1 cellular context compared by ENCODE assay signal in genomic region chr19:6047741-6048231, GRCh38.
TF ChIP-seq lines count a peak whose summit lies in the region.

No MANE protein-coding gene starts in this region.

TF ChIP-seq in IMR-90, 13 proteins besides CTCF, POLR2A, EP300 and RAD21:
- TF ChIP-seq ELK1 (IDR thresholded peaks at IDR 0.05; ENCODE audit: borderline replicate concordance, low read depth, low read length), result no peak
- TF ChIP-seq SMC3 (IDR thresholded peaks at IDR 0.05; ENCODE audit: low read depth, low read length), result peak; percentile 71
